ENCODE assay signal across 1 cellular context in the genomic region with DNA sequence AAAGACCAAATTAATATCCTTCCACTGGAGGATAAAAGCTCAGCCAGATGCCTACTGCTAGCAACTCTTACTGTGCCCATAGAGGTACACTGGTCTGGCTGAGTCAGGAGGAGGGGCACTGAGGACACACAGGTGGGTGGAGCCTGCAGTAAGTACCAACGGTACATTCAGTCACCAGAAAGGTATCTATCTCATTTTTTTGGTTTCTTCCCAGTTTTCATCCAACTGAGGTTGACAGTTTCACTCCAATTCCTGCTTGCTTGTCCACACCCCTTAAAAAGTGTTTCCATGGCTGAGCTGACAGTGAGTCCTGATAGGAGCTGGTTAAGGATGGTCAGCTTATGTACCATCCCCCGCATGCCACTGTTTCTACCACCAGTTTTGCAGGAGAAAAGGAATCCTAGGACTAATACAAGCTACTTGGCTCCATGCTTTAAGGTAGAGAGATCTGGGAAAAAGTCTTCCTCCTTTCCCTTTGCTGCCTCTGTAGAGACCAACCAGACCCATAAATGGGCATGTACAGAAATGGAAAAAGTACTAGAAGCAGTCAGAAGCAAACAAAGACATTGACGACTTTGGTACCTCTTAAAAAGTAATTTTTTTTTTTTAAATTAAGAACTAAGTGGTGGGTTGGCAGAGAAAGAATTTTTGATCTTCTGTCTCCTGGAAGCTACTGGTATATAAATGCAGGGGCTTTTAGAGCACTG.
A peak's percentile ranks its signal among the peaks of the same experiment; 100 is the strongest.
TF ChIP-seq lines count a peak whose summit lies in the region.

No MANE protein-coding gene starts in this region.

TF ChIP-seq in K562, 482 proteins besides CTCF, POLR2A, EP300 and RAD21 (continued from another document):
- no peak for TF ChIP-seq STAT6 (CRISPR knock-in tag; IDR thresholded peaks at IDR 0.05)
- TF ChIP-seq MYNN (IDR thresholded peaks at IDR 0.05), result no peak
- no peak for TF ChIP-seq MYNN (CRISPR knock-in tag; IDR thresholded peaks at IDR 0.05)
- TF ChIP-seq NUFIP1 (IDR thresholded peaks at IDR 0.05; ENCODE audit: partially characterized antibody), result no peak
- TF ChIP-seq HIVEP1 (CRISPR knock-in tag; IDR thresholded peaks at IDR 0.05), result no peak
- TF ChIP-seq SRF (CRISPR knock-in tag; IDR thresholded peaks at IDR 0.05), result peak in 1 of 2 experiments; percentile 68; a peak in 1 of 4 replicates
- TF ChIP-seq FOSL1 (tag; conservative IDR thresholded peaks at IDR 0.05), result 0 out of 2 replicates have a peak, but pooled peaks have one; percentile 11
